In the genomic region with DNA sequence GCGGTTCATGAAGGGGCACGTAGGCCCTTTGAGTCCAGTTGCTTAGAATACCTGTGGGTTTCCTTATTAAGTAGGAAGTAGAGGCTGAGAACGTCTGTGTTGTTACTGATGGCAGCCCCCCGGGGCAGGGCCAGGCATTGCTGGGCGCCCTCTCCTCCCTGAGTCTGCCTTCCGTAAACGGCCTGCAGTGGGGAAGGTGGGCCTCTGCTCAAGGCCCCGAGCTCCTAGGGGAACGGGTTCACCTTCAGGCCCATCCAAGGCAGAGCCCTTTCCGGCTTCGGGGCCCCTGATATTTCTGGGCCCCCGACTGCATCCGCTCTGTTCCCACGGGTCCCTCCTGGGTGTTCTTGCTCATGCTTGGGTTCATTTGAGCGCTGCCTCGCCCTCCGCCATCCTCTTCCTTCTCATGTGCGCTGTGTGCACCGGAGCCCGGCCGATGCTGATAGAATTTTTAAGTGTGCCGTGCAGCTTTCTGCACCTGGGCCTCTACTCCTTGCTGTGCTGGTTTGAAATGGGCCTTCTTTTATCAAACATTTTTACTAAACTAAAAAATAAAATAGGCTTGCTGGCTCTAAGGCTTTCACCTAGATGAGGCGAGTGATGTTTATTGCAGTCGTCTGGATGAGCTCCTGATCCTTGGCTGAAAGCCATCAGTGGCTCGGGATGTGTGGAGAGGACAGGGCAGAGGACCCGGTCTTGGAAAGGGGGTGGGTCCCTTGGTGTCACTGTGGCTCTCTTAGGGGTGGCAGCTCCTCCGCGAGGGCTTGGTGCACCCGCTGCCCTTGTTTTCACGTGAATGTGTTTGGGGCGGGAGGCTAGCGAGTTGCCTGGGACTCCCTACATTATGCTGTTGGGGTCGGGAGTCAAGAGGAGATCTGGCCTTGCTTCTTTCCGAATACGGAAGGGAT, we compare ENCODE assay signal across 9 cellular contexts. TPM values are rescaled to one million over a fixed set of nuclear protein-coding genes. Genes with fewer than 3 reads are reported as not detected.
DNase-seq lines count a peak whose midpoint lies in the region; ATAC-seq, FAIRE-seq and TF ChIP-seq lines count a peak whose summit lies in the region.
"Had no signal": no experiment of that assay in that cellular context is flagged by ENCODE, and none has a peak within 500 bp of the region (broad histone marks: within the 10 kb centered on the region; RNA-seq: fewer than 3 reads in every experiment).

No MANE protein-coding gene starts in this region.

- no peak for TF ChIP-seq CTCF in astrocyte (IDR thresholded peaks at IDR 0.05; ENCODE audit: insufficient read depth, low read depth, low read length)
- TF ChIP-seq CTCF in omental fat pad (IDR thresholded peaks at IDR 0.05), result no peak

- intact Hi-C loops in activated naive CD4-positive, alpha-beta T cell treated with anti-CD3 and anti-CD28 coated beads for 36 hours (cut with micrococcal nuclease), result loop anchor here (1.0 to 2.0 kb wide), 2 partner anchors 12 to 16 kb away; partner anchors contain the start of gene TBC1D22A

- no peak overlapping the region for H2AFZ ChIP-seq in astrocyte (ENCODE audit: low read depth, low read length)

- H3K4me3 ChIP-seq in astrocyte (ENCODE audit: insufficient read depth, low read depth, low read length), result no peak overlapping the region

- ATAC-seq in HG03378 (IDR thresholded peaks at IDR 0.05; ENCODE audit: unreplicated experiment), result peak; percentile 23
- peak in 1 of 2 donors; percentile 25 for ATAC-seq in natural killer cell treated with Interleukin-12 subunit alpha and Interleukin-12 subunit beta and Interleukin-15 and Interleukin-18, amount 100 ng/mL, for 72 hours
- ATAC-seq in HG03159 (IDR thresholded peaks at IDR 0.05; ENCODE audit: unreplicated experiment), result no peak
- no peak for ATAC-seq in omental fat pad (ENCODE audit: low FRiP score)

- H3K27me3 Mint-ChIP-seq in activated naive CD4-positive, alpha-beta T cell treated with anti-CD3 and anti-CD28 coated beads for 36 hours (ENCODE audit: low read depth), result no peaks in the 10 kb centered on the region
- no peaks in the 10 kb centered on the region for H3K27me3 Mint-ChIP-seq in astrocyte (ENCODE audit: low read depth, unreplicated experiment)
- H3K27me3 Mint-ChIP-seq in natural killer cell treated with Interleukin-12 subunit alpha and Interleukin-12 subunit beta and Interleukin-15 and Interleukin-18, amount 100 ng/mL, for 72 hours, result no peaks in the 10 kb centered on the region

- H3K4me2 ChIP-seq in astrocyte (ENCODE audit: low read length), result peak overlapping the region; percentile 74

- no peaks in the 10 kb centered on the region for H3K27me3 ChIP-seq in astrocyte (ENCODE audit: insufficient read depth, low read length)

- peaks cover 70% of the 10 kb centered on the region for H3K79me2 ChIP-seq in astrocyte (ENCODE audit: insufficient read depth, low read length)

- peak overlapping the region; percentile 66 for H3K9ac ChIP-seq in astrocyte (ENCODE audit: low read length)

- H3K9me3 ChIP-seq in astrocyte (ENCODE audit: insufficient read depth, low read depth, low read length), result no peaks in the 10 kb centered on the region

- H3K9me3 Mint-ChIP-seq in activated naive CD4-positive, alpha-beta T cell treated with anti-CD3 and anti-CD28 coated beads for 36 hours, result no peaks in the 10 kb centered on the region
- no peaks in the 10 kb centered on the region for H3K9me3 Mint-ChIP-seq in astrocyte (ENCODE audit: unreplicated experiment)
- H3K9me3 Mint-ChIP-seq in natural killer cell treated with Interleukin-12 subunit alpha and Interleukin-12 subunit beta and Interleukin-15 and Interleukin-18, amount 100 ng/mL, for 72 hours, result no peaks in the 10 kb centered on the region

- FAIRE-seq in astrocyte (lab: Jason Lieb, UNC), result no peak
- FAIRE-seq: G401.6 had no signal

- peaks cover 74% of the 10 kb centered on the region for H4K20me1 ChIP-seq in astrocyte (ENCODE audit: insufficient read depth, low read length)

- H3K4me1 Mint-ChIP-seq in activated naive CD4-positive, alpha-beta T cell treated with anti-CD3 and anti-CD28 coated beads for 36 hours (ENCODE audit: low read depth), result peaks cover 74% of the 10 kb centered on the region
- peaks cover 38% of the 10 kb centered on the region for H3K4me1 Mint-ChIP-seq in astrocyte (ENCODE audit: low read depth, unreplicated experiment)
- H3K4me1 Mint-ChIP-seq in natural killer cell treated with Interleukin-12 subunit alpha and Interleukin-12 subunit beta and Interleukin-15 and Interleukin-18, amount 100 ng/mL, for 72 hours (ENCODE audit: low read depth in 2 of 2), result peaks cover 61 to 62% of the 10 kb centered on the region in 2 donors

- H3K4me3 Mint-ChIP-seq in activated naive CD4-positive, alpha-beta T cell treated with anti-CD3 and anti-CD28 coated beads for 36 hours, result peak overlapping the region; percentile 42
- H3K4me3 Mint-ChIP-seq in astrocyte (ENCODE audit: unreplicated experiment), result peak overlapping the region; percentile 47
- H3K4me3 Mint-ChIP-seq in natural killer cell treated with Interleukin-12 subunit alpha and Interleukin-12 subunit beta and Interleukin-15 and Interleukin-18, amount 100 ng/mL, for 72 hours, result peak overlapping the region; percentile 8

- peaks cover 2% of the 10 kb centered on the region for H3K36me3 Mint-ChIP-seq in activated naive CD4-positive, alpha-beta T cell treated with anti-CD3 and anti-CD28 coated beads for 36 hours (ENCODE audit: low read depth)
- no peaks in the 10 kb centered on the region for H3K36me3 Mint-ChIP-seq in astrocyte (ENCODE audit: low read depth, unreplicated experiment)
- no peaks in the 10 kb centered on the region for H3K36me3 Mint-ChIP-seq in natural killer cell treated with Interleukin-12 subunit alpha and Interleukin-12 subunit beta and Interleukin-15 and Interleukin-18, amount 100 ng/mL, for 72 hours

- CTCF ChIA-PET in activated naive CD4-positive, alpha-beta T cell treated with anti-CD3 and anti-CD28 coated beads for 36 hours (lab: Charles Lee), result interaction anchor here (0.9 to 1.5 kb wide), 7 partner anchors 12 to 211 kb away, joined by 3 to 10 read pairs (median 4); partner anchors contain the start of gene TBC1D22A

- no peaks in the 10 kb centered on the region for H3K36me3 ChIP-seq in astrocyte (ENCODE audit: insufficient read depth, low read length)

- H3K4me1 ChIP-seq in astrocyte (ENCODE audit: insufficient read depth, low read length), result peaks cover 16% of the 10 kb centered on the region

- DNase-seq in activated naive CD4-positive, alpha-beta T cell treated with anti-CD3 and anti-CD28 coated beads for 36 hours, result peak; percentile 26
- DNase-seq in activated naive CD4-positive, alpha-beta T cell (lab: John Stamatoyannopoulos, UW), result no peak
- DNase-seq in astrocyte (ENCODE audit: low read depth) (no peak), iPS-NIHi11 (ENCODE audit: low spot score) (no peak), omental fat pad (ENCODE audit: low spot score) (no peak)
- DNase-seq in natural killer cell treated with Interleukin-12 subunit alpha and Interleukin-12 subunit beta and Interleukin-15 and Interleukin-18, amount 100 ng/mL, for 72 hours (ENCODE audit: low spot score), result no peak

- H3K27ac ChIP-seq in astrocyte (ENCODE audit: low read depth, low read length), result peak overlapping the region; percentile 61

- H3K27ac Mint-ChIP-seq in activated naive CD4-positive, alpha-beta T cell treated with anti-CD3 and anti-CD28 coated beads for 36 hours, result peak overlapping the region; percentile 90
- H3K27ac Mint-ChIP-seq in astrocyte (ENCODE audit: unreplicated experiment), result peak overlapping the region; percentile 93
- peak overlapping the region; percentile 45 to 67 for H3K27ac Mint-ChIP-seq in natural killer cell treated with Interleukin-12 subunit alpha and Interleukin-12 subunit beta and Interleukin-15 and Interleukin-18, amount 100 ng/mL, for 72 hours

RNA-seq across cellular contexts. Expression of gene TBC1D22A, which starts 12.3 kb away (rescaled TPM):
- 10 to 100 TPM; 20.1 to 21.4 TPM for total RNA-seq in activated naive CD4-positive, alpha-beta T cell treated with anti-CD3 and anti-CD28 coated beads for 36 hours
- 20.9 and 24.2 TPM in 2 replicates for total RNA-seq in astrocyte
- total RNA-seq in natural killer cell treated with Interleukin-12 subunit alpha and Interleukin-12 subunit beta and Interleukin-15 and Interleukin-18, amount 100 ng/mL, for 72 hours, result 10 to 100 TPM; 31.9 to 43.4 TPM
- 10 to 100 TPM; 21.3 to 31.2 (median 24.5) TPM for total RNA-seq in omental fat pad

RNA-seq across cellular contexts. Expression of gene CERK, which starts 36.7 kb away (rescaled TPM):
- total RNA-seq in activated naive CD4-positive, alpha-beta T cell treated with anti-CD3 and anti-CD28 coated beads for 36 hours, result 10 to 100 TPM; 32.6 to 34.9 TPM
- 18.8 and 23.2 TPM in 2 replicates for total RNA-seq in astrocyte
- 10 to 100 TPM; 38.1 to 55.8 TPM for total RNA-seq in natural killer cell treated with Interleukin-12 subunit alpha and Interleukin-12 subunit beta and Interleukin-15 and Interleukin-18, amount 100 ng/mL, for 72 hours
- total RNA-seq in omental fat pad, result 10 to 100 TPM; 32.7 to 47.8 (median 39.7) TPM
